ENCODE assay signal across 8 cellular contexts in the genomic region with DNA sequence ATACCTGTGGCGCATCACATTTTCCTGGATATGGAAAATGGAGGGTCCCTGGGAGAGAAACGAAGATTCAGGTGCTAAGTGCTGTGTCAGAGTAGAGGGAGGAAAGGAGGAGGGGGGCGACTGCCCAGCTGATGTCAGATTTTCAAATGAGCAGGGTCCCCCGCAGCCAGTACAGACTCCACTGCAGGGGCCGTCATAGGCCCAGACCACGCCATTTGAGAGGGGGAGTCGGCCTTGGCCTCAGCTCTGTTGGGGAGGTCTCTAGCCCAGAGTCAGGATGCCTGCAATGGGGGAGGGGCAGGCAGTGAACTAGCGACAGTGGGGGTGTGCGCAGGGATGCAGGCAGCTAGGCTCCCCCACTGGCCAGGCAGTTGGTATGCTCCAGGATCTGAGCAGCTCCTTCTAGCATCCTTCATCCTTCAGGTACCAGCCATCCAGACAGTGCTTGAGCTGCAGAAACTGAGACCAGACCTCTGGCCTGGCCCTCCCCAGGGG. TPM values are rescaled to one million over a fixed set of nuclear protein-coding genes. Genes with fewer than 3 reads are reported as not detected.
DNase-seq lines count a peak whose midpoint lies in the region; ATAC-seq and TF ChIP-seq lines count a peak whose summit lies in the region.

A gene (minus strand): TSS at position 148 of the 495 bp plus-strand sequence. CDS start 229 bp downstream, outside the sequence.
A gene (plus strand): TSS at position 400 of the 495 bp plus-strand sequence. CDS start 620 bp downstream, outside the sequence.

- no peaks in the 10 kb centered on the region for H3K27me3 Mint-ChIP-seq in activated naive CD8-positive, alpha-beta T cell treated with anti-CD3 and anti-CD28 coated beads for 36 hours

- H3K27me3 ChIP-seq in cardiac muscle cell (no peaks in the 10 kb centered on the region), iPS DF 6.9 (ENCODE audit: control insufficient read depth, insufficient read depth, low read length) (no peaks in the 10 kb centered on the region)

- peaks cover 25% of the 10 kb centered on the region for H3K4me1 ChIP-seq in cardiac muscle cell (ENCODE audit: low read depth)
- H3K4me1 ChIP-seq in iPS DF 6.9 (ENCODE audit: control insufficient read depth, insufficient read depth, low read length), result no peaks in the 10 kb centered on the region; the same call in 1 of the 2 replicates

- ATAC-seq in left cardiac atrium, result no peak
- ATAC-seq in GM21619 (IDR thresholded peaks at IDR 0.05; ENCODE audit: unreplicated experiment), result no peak
- ATAC-seq in esophagus mucosa, result no peak

- H3K4me3 Mint-ChIP-seq in activated naive CD8-positive, alpha-beta T cell treated with anti-CD3 and anti-CD28 coated beads for 36 hours, result peak within 1 kb of the TSS; percentile 94

- no peak for TF ChIP-seq CTCF in cardiac muscle cell (IDR thresholded peaks at IDR 0.05; ENCODE audit: low read depth, low read length)

- peaks cover 42% of the 10 kb centered on the region for H3K4me1 Mint-ChIP-seq in activated naive CD8-positive, alpha-beta T cell treated with anti-CD3 and anti-CD28 coated beads for 36 hours

- H3K9me3 Mint-ChIP-seq in activated naive CD8-positive, alpha-beta T cell treated with anti-CD3 and anti-CD28 coated beads for 36 hours, result no peaks in the 10 kb centered on the region

- H3K27ac ChIP-seq in cardiac muscle cell (peak within 1 kb of the TSS; percentile 99), iPS DF 6.9 (ENCODE audit: low read length) (no peak within 1 kb of the TSS)

- peaks cover 36% of the 10 kb centered on the region for H3K36me3 Mint-ChIP-seq in activated naive CD8-positive, alpha-beta T cell treated with anti-CD3 and anti-CD28 coated beads for 36 hours

- peaks cover 8% of the 10 kb centered on the region for H3K36me3 ChIP-seq in cardiac muscle cell
- peaks cover 2% of the 10 kb centered on the region; the same call in 1 of the 2 replicates for H3K36me3 ChIP-seq in iPS DF 6.9 (ENCODE audit: control insufficient read depth, insufficient read depth, low read length)

- intact Hi-C loops in left cardiac atrium (cut with DNase I), result no loop called here

- no CpG with 5 or more reads among the region's 9 CpGs for WGBS in iPS DF 6.9 (ENCODE audit: insufficient coverage, insufficient read length)

- DNase-seq in cardiac muscle cell (ENCODE audit: low read depth in 1 of 2, low spot score in 1 of 2) (peak in 1 of 2 donors; percentile 90), left cardiac atrium (no peak), iPS DF 6.9 (ENCODE audit: low read depth, low spot score) (peak; percentile 95), skeletal muscle cell (ENCODE audit: low read depth) (no peak), NCI-H526 treated with DMSO at 0.1 percent for 48 hours (lab: John Stamatoyannopoulos, UW) (no peak)
- DNase-seq in activated naive CD8-positive, alpha-beta T cell treated with anti-CD3 and anti-CD28 coated beads for 36 hours, result no peak

- no peaks in the 10 kb centered on the region for H3K9me3 ChIP-seq in cardiac muscle cell (ENCODE audit: low read depth)
- no peaks in the 10 kb centered on the region for H3K9me3 ChIP-seq in iPS DF 6.9 (ENCODE audit: control insufficient read depth, insufficient read depth, low read length)

- H3K4me3 ChIP-seq in cardiac muscle cell (peak within 1 kb of the TSS; percentile 41), iPS DF 6.9 (ENCODE audit: low read length) (peak within 1 kb of the TSS; percentile 70; the same call in 1 of the 2 replicates), skeletal muscle cell (ENCODE audit: low read depth, low read length) (peak within 1 kb of the TSS; percentile 61)

- peak within 1 kb of the TSS; percentile 98 for H3K27ac Mint-ChIP-seq in activated naive CD8-positive, alpha-beta T cell treated with anti-CD3 and anti-CD28 coated beads for 36 hours

RNA-seq across cellular contexts. Expression of the first gene that starts in this region (rescaled TPM):
- 70.3 and 73.8 TPM in 2 replicates for total RNA-seq in cardiac muscle cell
- 73.7 and 79.2 TPM in 2 replicates for polyA plus RNA-seq in cardiac muscle cell
- total RNA-seq in left cardiac atrium, result 10 to 100 TPM; 16.8 to 26.7 TPM
- 10 to 100 TPM; 22.7 to 23.7 TPM for total RNA-seq in activated naive CD8-positive, alpha-beta T cell treated with anti-CD3 and anti-CD28 coated beads for 36 hours
- total RNA-seq in esophagus mucosa, result 42.4 TPM

RNA-seq across cellular contexts. Expression of the second gene that starts in this region (rescaled TPM):
- total RNA-seq in cardiac muscle cell (0.67 TPM in 1 of 2 replicates, not detected in the other), left cardiac atrium (not detected), esophagus mucosa (not detected)
- polyA plus RNA-seq in cardiac muscle cell, result 2.6 and 3.0 TPM in 2 replicates
- not detected for total RNA-seq in activated naive CD8-positive, alpha-beta T cell treated with anti-CD3 and anti-CD28 coated beads for 36 hours
